Comparison of ENCODE assay signal across 1 cellular context in the genomic region with DNA sequence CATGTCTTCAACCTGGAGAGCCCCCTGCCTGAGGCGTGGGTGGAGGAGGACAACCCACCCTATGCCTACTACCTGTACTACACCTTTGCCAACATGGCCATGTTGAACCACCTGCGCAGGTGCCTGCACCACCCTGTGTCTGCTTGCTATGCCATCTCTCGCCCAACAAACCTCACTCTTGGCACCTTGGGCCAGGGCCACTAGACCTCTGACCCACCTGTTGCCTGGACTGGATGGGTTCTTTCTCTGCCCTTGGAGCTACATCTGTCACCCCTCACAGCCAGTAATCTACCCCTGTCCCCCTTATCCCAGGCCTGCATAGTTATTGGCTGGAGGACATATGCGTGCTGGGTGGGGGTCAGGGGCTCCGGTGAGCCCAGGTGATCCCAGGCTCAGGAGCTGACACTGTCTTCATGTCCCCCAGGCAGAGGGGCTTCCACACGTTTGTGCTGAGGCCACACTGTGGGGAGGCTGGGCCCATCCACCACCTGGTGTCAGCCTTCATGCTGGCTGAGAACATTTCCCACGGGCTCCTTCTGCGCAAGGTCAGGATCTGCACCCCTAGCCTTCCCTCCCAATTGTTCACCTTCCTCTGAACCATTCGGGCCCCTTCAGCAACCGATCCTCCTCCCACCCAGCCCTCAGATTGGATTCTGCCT.
TF ChIP-seq lines count a peak whose summit lies in the region.

No MANE protein-coding gene starts in this region.

TF ChIP-seq in GM23338, 12 proteins besides CTCF, POLR2A, EP300 and RAD21:
- TF ChIP-seq EZH2phosphoT487 (IDR thresholded peaks at IDR 0.05; ENCODE audit: unreplicated experiment) (no peak), REST (IDR thresholded peaks at IDR 0.05; ENCODE audit: unreplicated experiment) (no peak), ETS1 (IDR thresholded peaks at IDR 0.05) (no peak), STAT1 (IDR thresholded peaks at IDR 0.05; ENCODE audit: unreplicated experiment) (no peak), ZNF331 (CRISPR knock-in tag; IDR thresholded peaks at IDR 0.05; ENCODE audit: low read depth) (no peak), EZH2 (IDR thresholded peaks at IDR 0.05; ENCODE audit: low read depth, unreplicated experiment) (no peak), CREB1 (CRISPR knock-in tag; IDR thresholded peaks at IDR 0.05; ENCODE audit: low read depth) (no peak), JUNB (IDR thresholded peaks at IDR 0.05; ENCODE audit: unreplicated experiment) (no peak), ZNF114 (CRISPR knock-in tag; IDR thresholded peaks at IDR 0.05) (no peak), NANOG (IDR thresholded peaks at IDR 0.05; ENCODE audit: borderline replicate concordance) (no peak), POLR2AphosphoS5 (IDR thresholded peaks at IDR 0.05; ENCODE audit: low read depth) (no peak)
- TF ChIP-seq, protein P1, sequence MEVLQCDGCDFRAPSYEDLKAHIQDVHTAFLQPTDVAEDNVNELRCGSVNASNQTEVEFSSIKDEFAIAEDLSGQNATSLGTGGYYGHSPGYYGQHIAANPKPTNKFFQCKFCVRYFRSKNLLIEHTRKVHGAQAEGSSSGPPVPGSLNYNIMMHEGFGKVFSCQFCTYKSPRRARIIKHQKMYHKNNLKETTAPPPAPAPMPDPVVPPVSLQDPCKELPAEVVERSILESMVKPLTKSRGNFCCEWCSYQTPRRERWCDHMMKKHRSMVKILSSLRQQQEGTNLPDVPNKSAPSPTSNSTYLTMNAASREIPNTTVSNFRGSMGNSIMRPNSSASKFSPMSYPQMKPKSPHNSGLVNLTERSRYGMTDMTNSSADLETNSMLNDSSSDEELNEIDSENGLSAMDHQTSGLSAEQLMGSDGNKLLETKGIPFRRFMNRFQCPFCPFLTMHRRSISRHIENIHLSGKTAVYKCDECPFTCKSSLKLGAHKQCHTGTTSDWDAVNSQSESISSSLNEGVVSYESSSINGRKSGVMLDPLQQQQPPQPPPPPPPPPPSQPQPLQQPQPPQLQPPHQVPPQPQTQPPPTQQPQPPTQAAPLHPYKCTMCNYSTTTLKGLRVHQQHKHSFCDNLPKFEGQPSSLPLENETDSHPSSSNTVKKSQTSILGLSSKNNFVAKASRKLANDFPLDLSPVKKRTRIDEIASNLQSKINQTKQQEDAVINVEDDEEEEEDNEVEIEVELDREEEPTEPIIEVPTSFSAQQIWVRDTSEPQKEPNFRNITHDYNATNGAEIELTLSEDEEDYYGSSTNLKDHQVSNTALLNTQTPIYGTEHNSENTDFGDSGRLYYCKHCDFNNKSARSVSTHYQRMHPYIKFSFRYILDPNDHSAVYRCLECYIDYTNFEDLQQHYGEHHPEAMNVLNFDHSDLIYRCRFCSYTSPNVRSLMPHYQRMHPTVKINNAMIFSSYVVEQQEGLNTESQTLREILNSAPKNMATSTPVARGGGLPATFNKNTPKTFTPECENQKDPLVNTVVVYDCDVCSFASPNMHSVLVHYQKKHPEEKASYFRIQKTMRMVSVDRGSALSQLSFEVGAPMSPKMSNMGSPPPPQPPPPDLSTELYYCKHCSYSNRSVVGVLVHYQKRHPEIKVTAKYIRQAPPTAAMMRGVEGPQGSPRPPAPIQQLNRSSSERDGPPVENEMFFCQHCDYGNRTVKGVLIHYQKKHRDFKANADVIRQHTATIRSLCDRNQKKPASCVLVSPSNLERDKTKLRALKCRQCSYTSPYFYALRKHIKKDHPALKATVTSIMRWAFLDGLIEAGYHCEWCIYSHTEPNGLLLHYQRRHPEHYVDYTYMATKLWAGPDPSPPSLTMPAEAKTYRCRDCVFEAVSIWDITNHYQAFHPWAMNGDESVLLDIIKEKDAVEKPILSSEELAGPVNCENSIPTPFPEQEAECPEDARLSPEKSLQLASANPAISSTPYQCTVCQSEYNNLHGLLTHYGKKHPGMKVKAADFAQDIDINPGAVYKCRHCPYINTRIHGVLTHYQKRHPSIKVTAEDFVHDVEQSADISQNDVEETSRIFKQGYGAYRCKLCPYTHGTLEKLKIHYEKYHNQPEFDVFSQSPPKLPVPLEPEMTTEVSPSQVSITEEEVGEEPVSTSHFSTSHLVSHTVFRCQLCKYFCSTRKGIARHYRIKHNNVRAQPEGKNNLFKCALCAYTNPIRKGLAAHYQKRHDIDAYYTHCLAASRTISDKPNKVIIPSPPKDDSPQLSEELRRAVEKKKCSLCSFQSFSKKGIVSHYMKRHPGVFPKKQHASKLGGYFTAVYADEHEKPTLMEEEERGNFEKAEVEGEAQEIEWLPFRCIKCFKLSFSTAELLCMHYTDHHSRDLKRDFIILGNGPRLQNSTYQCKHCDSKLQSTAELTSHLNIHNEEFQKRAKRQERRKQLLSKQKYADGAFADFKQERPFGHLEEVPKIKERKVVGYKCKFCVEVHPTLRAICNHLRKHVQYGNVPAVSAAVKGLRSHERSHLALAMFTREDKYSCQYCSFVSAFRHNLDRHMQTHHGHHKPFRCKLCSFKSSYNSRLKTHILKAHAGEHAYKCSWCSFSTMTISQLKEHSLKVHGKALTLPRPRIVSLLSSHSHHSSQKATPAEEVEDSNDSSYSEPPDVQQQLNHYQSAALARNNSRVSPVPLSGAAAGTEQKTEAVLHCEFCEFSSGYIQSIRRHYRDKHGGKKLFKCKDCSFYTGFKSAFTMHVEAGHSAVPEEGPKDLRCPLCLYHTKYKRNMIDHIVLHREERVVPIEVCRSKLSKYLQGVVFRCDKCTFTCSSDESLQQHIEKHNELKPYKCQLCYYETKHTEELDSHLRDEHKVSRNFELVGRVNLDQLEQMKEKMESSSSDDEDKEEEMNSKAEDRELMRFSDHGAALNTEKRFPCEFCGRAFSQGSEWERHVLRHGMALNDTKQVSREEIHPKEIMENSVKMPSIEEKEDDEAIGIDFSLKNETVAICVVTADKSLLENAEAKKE (CRISPR knock-in tag; IDR thresholded peaks at IDR 0.05): no peak
TF ChIP-seq in GM23338: peak in this region for 0.
